29 cellular contexts compared by ENCODE assay signal in the genomic region with DNA sequence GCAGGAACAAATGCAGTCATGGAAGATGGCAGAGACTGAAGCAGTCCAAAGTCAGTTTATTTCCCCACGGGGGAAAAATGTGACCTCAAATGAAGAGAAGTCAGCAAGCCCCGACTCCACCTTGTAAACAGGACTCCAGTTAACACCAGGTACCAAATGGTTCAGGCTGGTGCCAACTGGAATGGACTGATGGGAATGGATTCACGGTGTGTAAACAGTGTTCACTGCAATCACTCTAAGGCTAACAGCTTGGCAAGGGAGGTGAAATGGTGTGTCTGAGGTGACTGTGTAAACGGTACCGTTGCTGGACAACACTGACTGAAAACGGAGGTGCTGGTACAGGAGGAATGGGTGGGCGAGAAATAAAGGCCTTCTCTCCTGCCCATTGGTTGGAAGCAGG. TPM values are rescaled to one million over a fixed set of nuclear protein-coding genes. Genes with fewer than 3 reads are reported as not detected.
DNase-seq lines count a peak whose midpoint lies in the region; ATAC-seq and TF ChIP-seq lines count a peak whose summit lies in the region.
"Had no signal": no experiment of that assay in that cellular context is flagged by ENCODE, and none has a peak within 500 bp of the region (broad histone marks: within the 10 kb centered on the region; RNA-seq: fewer than 3 reads in every experiment).

No MANE protein-coding gene starts in this region.

- H3K4me3 ChIP-seq in breast epithelium (no peak overlapping the region), mammary epithelial cell (replicated peaks in 1 of 3; ENCODE audit: insufficient read depth in 1 of 3, low read depth in 2 of 3, low read length in 3 of 3) (no peak overlapping the region), liver (ENCODE audit: low read depth in 1 of 3, low read length in 3 of 3) (no peak overlapping the region), upper lobe of left lung (no peak overlapping the region)
- H3K4me3 ChIP-seq: SJCRH30, thyroid gland had no signal

- H3K27ac ChIP-seq in breast epithelium (peak overlapping the region; percentile 54 to 77), mammary epithelial cell (ENCODE audit: insufficient read depth, low read depth, low read length) (no peak overlapping the region), liver (ENCODE audit: low read depth in 1 of 2, low read length in 2 of 2) (peak overlapping the region; percentile 75 to 78), upper lobe of left lung (peak overlapping the region in 3 of 4 donors; percentile 24 to 42 (median 42))
- H3K27ac ChIP-seq: epithelial cell of prostate, SJCRH30, thyroid gland had no signal

- WGBS in mammary epithelial cell (ENCODE audit: low coverage, missing lambda C conversion rate) = 77% methylated on average over 7 of the region's 7 CpGs
- 33% methylated on average over 7 of the region's 7 CpGs for WGBS in liver
- WGBS in upper lobe of left lung, 2 donors = 64 to 72% methylated on average over 7 of the region's 7 CpGs

- ATAC-seq in upper lobe of left lung (ENCODE audit: low FRiP score in 2 of 2) (no peak), GM21619 (IDR thresholded peaks at IDR 0.05; ENCODE audit: unreplicated experiment) (no peak)
- ATAC-seq: naive thymus-derived CD8-positive, alpha-beta T cell; PC-3; stimulated activated memory B cell treated with anti-CD40 and anti-IgM and Interleukin-4, amounts not matched to agents 10 μg/mL and 1 μg/mL and 100 μg/mL, for 72 hours had no signal

- no peak overlapping the region for H3K4me2 ChIP-seq in mammary epithelial cell (ENCODE audit: insufficient read depth, low read depth, low read length)

- DNase-seq in breast epithelium (ENCODE audit: low spot score in 2 of 2) (no peak), mammary epithelial cell (no peak), upper lobe of left lung (peak in 1 of 2 donors; percentile 32), NCI-H146 treated with DMSO at 0.1 percent for 48 hours (lab: John Stamatoyannopoulos, UW; ENCODE audit: unreplicated experiment) (no peak)
- DNase-seq in activated T-helper 1 cell treated with anti-CD3 and anti-CD28 coated beads, Interleukin-12 subunit alpha, Interleukin-12 subunit beta, Interleukin-2, Interleukin-4 antibody, amounts not matched to agents 30 ng/mL and 10 ng/mL and 1 ng/mL, durations not matched to agents 14 hours and 24 hours and 36 hours (ENCODE audit: low spot score) = no peak
- DNase-seq: activated CD4-positive, alpha-beta T cell treated with anti-CD3 and anti-CD28 coated beads, Interleukin-2, amount 50 U/mL, for 4 hours; aorta; CD8-positive, alpha-beta memory T cell; DMS79; foreskin fibroblast; H7; hippocampal formation; islet precursor cell; KBM-7; naive thymus-derived CD8-positive, alpha-beta T cell; NCI-H146; NCI-H2227 treated with DMSO at 0.1 percent for 48 hours; NCI-H82; PC-3; posterior cingulate gyrus; SJCRH30; thyroid gland had no signal

- H3K4me1 ChIP-seq in breast epithelium (no peaks in the 10 kb centered on the region), mammary epithelial cell (ENCODE audit: insufficient read depth, low read length) (no peaks in the 10 kb centered on the region), liver (ENCODE audit: control insufficient read depth in 4 of 4, insufficient read depth in 4 of 4, low read length in 3 of 4) (peaks cover 5 to 31% (median 15%) of the 10 kb centered on the region in 4 donors), upper lobe of left lung (peaks cover 10 to 55% (median 36%) of the 10 kb centered on the region in 4 donors)
- H3K4me1 ChIP-seq: SJCRH30 had no signal

- no peak for TF ChIP-seq EP300 in upper lobe of left lung (IDR thresholded peaks at IDR 0.05)

- H3K27me3 Mint-ChIP-seq in activated T-helper 1 cell treated with anti-CD3 and anti-CD28 coated beads, Interleukin-12 subunit alpha, Interleukin-12 subunit beta, Interleukin-2, Interleukin-4 antibody, amounts not matched to agents 30 ng/mL and 10 ng/mL and 1 ng/mL, durations not matched to agents 14 hours and 24 hours and 36 hours (ENCODE audit: insufficient read depth) = no peaks in the 10 kb centered on the region
- H3K27me3 Mint-ChIP-seq: central memory CD8-positive, alpha-beta T cell; memory B cell; naive thymus-derived CD8-positive, alpha-beta T cell; stimulated activated memory B cell treated with anti-CD40 and anti-IgM and Interleukin-4, amounts not matched to agents 10 μg/mL and 1 μg/mL and 100 μg/mL, for 72 hours had no signal

- H3K4me3 Mint-ChIP-seq in activated T-helper 1 cell treated with anti-CD3 and anti-CD28 coated beads, Interleukin-12 subunit alpha, Interleukin-12 subunit beta, Interleukin-2, Interleukin-4 antibody, amounts not matched to agents 30 ng/mL and 10 ng/mL and 1 ng/mL, durations not matched to agents 14 hours and 24 hours and 36 hours = no peak overlapping the region
- H3K4me3 Mint-ChIP-seq: CD8-positive, alpha-beta memory T cell; central memory CD8-positive, alpha-beta T cell; memory B cell; naive thymus-derived CD8-positive, alpha-beta T cell; stimulated activated memory B cell treated with anti-CD40 and anti-IgM and Interleukin-4, amounts not matched to agents 10 μg/mL and 1 μg/mL and 100 μg/mL, for 72 hours had no signal

- TF ChIP-seq CTCF in breast epithelium (IDR thresholded peaks at IDR 0.05) (no peak), mammary epithelial cell (conservative IDR thresholded peaks at IDR 0.05 in 1 of 2, IDR thresholded peaks at IDR 0.05 in 1 of 2; ENCODE audit: extremely low read depth in 1 of 2, insufficient read depth in 1 of 2, low read depth in 1 of 2, low read length in 2 of 2) (no peak), liver (IDR thresholded peaks at IDR 0.05; ENCODE audit: low read depth, low read length, missing input control) (no peak), upper lobe of left lung (IDR thresholded peaks at IDR 0.05) (no peak)

- H3K4me1 Mint-ChIP-seq in activated T-helper 1 cell treated with anti-CD3 and anti-CD28 coated beads, Interleukin-12 subunit alpha, Interleukin-12 subunit beta, Interleukin-2, Interleukin-4 antibody, amounts not matched to agents 30 ng/mL and 10 ng/mL and 1 ng/mL, durations not matched to agents 14 hours and 24 hours and 36 hours (ENCODE audit: low read depth) = peaks cover 61% of the 10 kb centered on the region

- BruUV-seq in mammary epithelial cell (replicated peaks; lab: Mats Ljungman, UMichigan) = no TSS peak

- H3K27me3 ChIP-seq in breast epithelium (no peaks in the 10 kb centered on the region), mammary epithelial cell (ENCODE audit: insufficient read depth, low read length) (no peaks in the 10 kb centered on the region), liver (ENCODE audit: control insufficient read depth in 4 of 4, insufficient read depth in 4 of 4, low read length in 3 of 4) (no peaks in the 10 kb centered on the region), upper lobe of left lung (no peaks in the 10 kb centered on the region)
- H3K27me3 ChIP-seq: SJCRH30, thyroid gland had no signal

- peaks cover 67% of the 10 kb centered on the region for H3K36me3 Mint-ChIP-seq in activated T-helper 1 cell treated with anti-CD3 and anti-CD28 coated beads, Interleukin-12 subunit alpha, Interleukin-12 subunit beta, Interleukin-2, Interleukin-4 antibody, amounts not matched to agents 30 ng/mL and 10 ng/mL and 1 ng/mL, durations not matched to agents 14 hours and 24 hours and 36 hours (ENCODE audit: low read depth)

- peaks cover 48% of the 10 kb centered on the region for H3K79me2 ChIP-seq in mammary epithelial cell (ENCODE audit: insufficient read depth, low read length)

- H3K9ac ChIP-seq in mammary epithelial cell (ENCODE audit: insufficient read depth, low read length) (no peak overlapping the region), liver (ENCODE audit: low read depth in 1 of 2, low read length in 2 of 2) (no peak overlapping the region)

- intact Hi-C loops in breast epithelium (cut with DNase I; ENCODE audit: low total_unique reads) (no loop called here), mammary epithelial cell (cut with micrococcal nuclease) (no loop called here)
- intact Hi-C loops in activated T-helper 1 cell treated with anti-CD3 and anti-CD28 coated beads, Interleukin-12 subunit alpha, Interleukin-12 subunit beta, Interleukin-2, Interleukin-4 antibody, amounts not matched to agents 30 ng/mL and 10 ng/mL and 1 ng/mL, durations not matched to agents 14 hours and 24 hours and 36 hours (cut with micrococcal nuclease) = no loop called here

- peak; percentile 65 to 72 for TF ChIP-seq RAD21 in liver (IDR thresholded peaks at IDR 0.05)

- no peak overlapping the region for H2AFZ ChIP-seq in mammary epithelial cell (ENCODE audit: low read depth, low read length)

- CTCF ChIA-PET in mammary epithelial cell (lab: Charles Lee; ENCODE audit: low non-redundant PET) = no interaction called here

- TF ChIP-seq POLR2A in breast epithelium (IDR thresholded peaks at IDR 0.05) (no peak), upper lobe of left lung (IDR thresholded peaks at IDR 0.05) (peak in 1 of 4 donors; percentile 13)

- H3K36me3 ChIP-seq in breast epithelium (no peaks in the 10 kb centered on the region), mammary epithelial cell (ENCODE audit: insufficient read depth, low read length) (peaks cover 27% of the 10 kb centered on the region), liver (ENCODE audit: control insufficient read depth in 4 of 4, insufficient read depth in 3 of 4, low read depth in 1 of 4, low read length in 3 of 4) (peaks cover 3 to 20% (median 8%) of the 10 kb centered on the region in 4 donors), upper lobe of left lung (peaks cover 17 to 60% (median 42%) of the 10 kb centered on the region in 4 donors)

- in situ Hi-C loops in mammary epithelial cell (cut with MboI; ENCODE audit: low sequenced_read_pairs in 2 of 2) = no loop called here

- H3K9me3 Mint-ChIP-seq in activated T-helper 1 cell treated with anti-CD3 and anti-CD28 coated beads, Interleukin-12 subunit alpha, Interleukin-12 subunit beta, Interleukin-2, Interleukin-4 antibody, amounts not matched to agents 30 ng/mL and 10 ng/mL and 1 ng/mL, durations not matched to agents 14 hours and 24 hours and 36 hours = no peaks in the 10 kb centered on the region
- H3K9me3 Mint-ChIP-seq: activated T-helper 2 cell treated with anti-CD3 and anti-CD28 coated beads, Interferon-gamma antibody, Interleukin-2, Interleukin-4, amounts not matched to agents 10 μg/mL and 5 μg/mL and 100 μg/mL, durations not matched to agents 14 hours and 24 hours and 36 hours; CD8-positive, alpha-beta memory T cell; central memory CD8-positive, alpha-beta T cell; memory B cell; naive thymus-derived CD8-positive, alpha-beta T cell; stimulated activated memory B cell treated with anti-CD40 and anti-IgM and Interleukin-4, amounts not matched to agents 10 μg/mL and 1 μg/mL and 100 μg/mL, for 72 hours had no signal

- H3K27ac Mint-ChIP-seq in activated T-helper 1 cell treated with anti-CD3 and anti-CD28 coated beads, Interleukin-12 subunit alpha, Interleukin-12 subunit beta, Interleukin-2, Interleukin-4 antibody, amounts not matched to agents 30 ng/mL and 10 ng/mL and 1 ng/mL, durations not matched to agents 14 hours and 24 hours and 36 hours = peak overlapping the region; percentile 48
- H3K27ac Mint-ChIP-seq: activated T-helper 2 cell treated with anti-CD3 and anti-CD28 coated beads, Interferon-gamma antibody, Interleukin-2, Interleukin-4, amounts not matched to agents 10 μg/mL and 5 μg/mL and 100 μg/mL, durations not matched to agents 14 hours and 24 hours and 36 hours; stimulated activated memory B cell treated with anti-CD40 and anti-IgM and Interleukin-4, amounts not matched to agents 10 μg/mL and 1 μg/mL and 100 μg/mL, for 72 hours had no signal

- dilution Hi-C loops in mammary epithelial cell (cut with HindIII; ENCODE audit: low sequenced_read_pairs) = no loop called here

- no peaks in the 10 kb centered on the region for H4K20me1 ChIP-seq in mammary epithelial cell (ENCODE audit: insufficient read depth, low read length)

- no peaks in the 10 kb centered on the region for H3K9me3 ChIP-seq in breast epithelium
- no peaks in the 10 kb centered on the region for H3K9me3 ChIP-seq in mammary epithelial cell (replicated peaks; ENCODE audit: insufficient read depth, low read length)
- H3K9me3 ChIP-seq in liver (ENCODE audit: control insufficient read depth in 4 of 4, low read length in 3 of 4) = no peaks in the 10 kb centered on the region
- no peaks in the 10 kb centered on the region for H3K9me3 ChIP-seq in upper lobe of left lung
- H3K9me3 ChIP-seq: SJCRH30, thyroid gland had no signal

RNA-seq across cellular contexts. Expression of a gene that starts 12.0 kb away (rescaled TPM):
- 1 to 10 TPM; 2.9 to 7.6 (median 4.3) TPM for total RNA-seq in breast epithelium
- 10 to 100 TPM in 1 of 2 donors, 1 to 10 TPM in 1; 6.3 to 17.2 TPM for total RNA-seq in mammary epithelial cell
- polyA plus RNA-seq in mammary epithelial cell = 3.7 TPM
- 20.9 TPM for polyA minus RNA-seq in mammary epithelial cell
- 123 and 126 TPM in 2 replicates for total RNA-seq in activated T-helper 1 cell treated with anti-CD3 and anti-CD28 coated beads, Interleukin-12 subunit alpha, Interleukin-12 subunit beta, Interleukin-2, Interleukin-4 antibody, amounts not matched to agents 30 ng/mL and 10 ng/mL and 1 ng/mL, durations not matched to agents 14 hours and 24 hours and 36 hours
- total RNA-seq in liver = 1 to 10 TPM; 1.8 to 7.2 TPM
- polyA plus RNA-seq in liver = 1 to 10 TPM; 1.3 to 1.5 TPM
- total RNA-seq in upper lobe of left lung = 10 to 100 TPM; 11.4 to 17.1 (median 14.1) TPM

RNA-seq across cellular contexts. Expression of a gene that starts 12.1 kb away (rescaled TPM):
- total RNA-seq in breast epithelium (10 to 100 TPM; 29.5 to 38.7 (median 34.2) TPM), mammary epithelial cell (10 to 100 TPM; 36.7 to 43.5 TPM), liver (10 to 100 TPM; 25.7 to 43.3 TPM), upper lobe of left lung (10 to 100 TPM; 12.6 to 31.5 (median 26.5) TPM)
- polyA plus RNA-seq in mammary epithelial cell (25.0 TPM), liver (10 to 100 TPM; 14.6 to 23.8 TPM)
- polyA minus RNA-seq in mammary epithelial cell = 35.6 TPM
- 69.0 and 73.0 TPM in 2 replicates for total RNA-seq in activated T-helper 1 cell treated with anti-CD3 and anti-CD28 coated beads, Interleukin-12 subunit alpha, Interleukin-12 subunit beta, Interleukin-2, Interleukin-4 antibody, amounts not matched to agents 30 ng/mL and 10 ng/mL and 1 ng/mL, durations not matched to agents 14 hours and 24 hours and 36 hours
